Comparison of ENCODE assay signal across 1 cellular context in genomic region chr13:74452176-74452575, GRCh38.
TF ChIP-seq lines count a peak whose summit lies in the region.

No MANE protein-coding gene starts in this region.

TF ChIP-seq in GM23338, 12 proteins besides CTCF, POLR2A, EP300 and RAD21 (continued from another document):
- TF ChIP-seq ZNF462 (CRISPR knock-in tag; IDR thresholded peaks at IDR 0.05) (no peak), ZNF114 (CRISPR knock-in tag; IDR thresholded peaks at IDR 0.05) (no peak)
